ENCODE assay signal across 1 cellular context in the genomic region with DNA sequence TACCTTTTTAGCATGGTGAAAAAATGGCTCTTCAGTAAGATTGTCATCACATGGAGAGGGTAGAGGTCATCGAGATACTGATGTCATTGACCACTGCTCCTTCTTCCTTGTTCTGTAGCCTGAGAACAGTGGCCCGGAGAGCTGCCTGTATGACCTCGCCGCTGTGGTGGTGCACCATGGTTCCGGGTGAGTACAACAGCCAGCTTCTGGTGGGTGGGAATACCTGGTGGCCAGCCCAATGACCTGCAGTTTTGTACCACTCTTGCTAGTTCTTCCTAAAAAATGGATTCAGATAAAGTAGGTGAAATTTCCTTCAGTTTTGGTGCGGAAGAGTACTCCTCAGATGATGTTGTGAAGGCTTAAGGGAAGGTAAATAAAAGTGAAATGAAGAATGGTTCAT.
TF ChIP-seq lines count a peak whose summit lies in the region.

No MANE protein-coding gene starts in this region.

TF ChIP-seq in K562, 482 proteins besides CTCF, POLR2A, EP300 and RAD21 (continued from another document):
- TF ChIP-seq, protein P1, sequence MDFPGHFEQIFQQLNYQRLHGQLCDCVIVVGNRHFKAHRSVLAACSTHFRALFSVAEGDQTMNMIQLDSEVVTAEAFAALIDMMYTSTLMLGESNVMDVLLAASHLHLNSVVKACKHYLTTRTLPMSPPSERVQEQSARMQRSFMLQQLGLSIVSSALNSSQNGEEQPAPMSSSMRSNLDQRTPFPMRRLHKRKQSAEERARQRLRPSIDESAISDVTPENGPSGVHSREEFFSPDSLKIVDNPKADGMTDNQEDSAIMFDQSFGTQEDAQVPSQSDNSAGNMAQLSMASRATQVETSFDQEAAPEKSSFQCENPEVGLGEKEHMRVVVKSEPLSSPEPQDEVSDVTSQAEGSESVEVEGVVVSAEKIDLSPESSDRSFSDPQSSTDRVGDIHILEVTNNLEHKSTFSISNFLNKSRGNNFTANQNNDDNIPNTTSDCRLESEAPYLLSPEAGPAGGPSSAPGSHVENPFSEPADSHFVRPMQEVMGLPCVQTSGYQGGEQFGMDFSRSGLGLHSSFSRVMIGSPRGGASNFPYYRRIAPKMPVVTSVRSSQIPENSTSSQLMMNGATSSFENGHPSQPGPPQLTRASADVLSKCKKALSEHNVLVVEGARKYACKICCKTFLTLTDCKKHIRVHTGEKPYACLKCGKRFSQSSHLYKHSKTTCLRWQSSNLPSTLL (IDR thresholded peaks at IDR 0.05): no peak
- TF ChIP-seq KDM1A (IDR thresholded peaks at IDR 0.05): no peak
- TF ChIP-seq, protein P2, sequence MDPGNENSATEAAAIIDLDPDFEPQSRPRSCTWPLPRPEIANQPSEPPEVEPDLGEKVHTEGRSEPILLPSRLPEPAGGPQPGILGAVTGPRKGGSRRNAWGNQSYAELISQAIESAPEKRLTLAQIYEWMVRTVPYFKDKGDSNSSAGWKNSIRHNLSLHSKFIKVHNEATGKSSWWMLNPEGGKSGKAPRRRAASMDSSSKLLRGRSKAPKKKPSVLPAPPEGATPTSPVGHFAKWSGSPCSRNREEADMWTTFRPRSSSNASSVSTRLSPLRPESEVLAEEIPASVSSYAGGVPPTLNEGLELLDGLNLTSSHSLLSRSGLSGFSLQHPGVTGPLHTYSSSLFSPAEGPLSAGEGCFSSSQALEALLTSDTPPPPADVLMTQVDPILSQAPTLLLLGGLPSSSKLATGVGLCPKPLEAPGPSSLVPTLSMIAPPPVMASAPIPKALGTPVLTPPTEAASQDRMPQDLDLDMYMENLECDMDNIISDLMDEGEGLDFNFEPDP (CRISPR knock-in tag; IDR thresholded peaks at IDR 0.05): no peak
- TF ChIP-seq, protein P3, sequence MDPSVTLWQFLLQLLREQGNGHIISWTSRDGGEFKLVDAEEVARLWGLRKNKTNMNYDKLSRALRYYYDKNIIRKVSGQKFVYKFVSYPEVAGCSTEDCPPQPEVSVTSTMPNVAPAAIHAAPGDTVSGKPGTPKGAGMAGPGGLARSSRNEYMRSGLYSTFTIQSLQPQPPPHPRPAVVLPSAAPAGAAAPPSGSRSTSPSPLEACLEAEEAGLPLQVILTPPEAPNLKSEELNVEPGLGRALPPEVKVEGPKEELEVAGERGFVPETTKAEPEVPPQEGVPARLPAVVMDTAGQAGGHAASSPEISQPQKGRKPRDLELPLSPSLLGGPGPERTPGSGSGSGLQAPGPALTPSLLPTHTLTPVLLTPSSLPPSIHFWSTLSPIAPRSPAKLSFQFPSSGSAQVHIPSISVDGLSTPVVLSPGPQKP (CRISPR knock-in tag; IDR thresholded peaks at IDR 0.05): no peak
- TF ChIP-seq ARHGAP35 (IDR thresholded peaks at IDR 0.05; ENCODE audit: partially characterized antibody): no peak
- no peak for TF ChIP-seq STAT5A (IDR thresholded peaks at IDR 0.05; ENCODE audit: borderline replicate concordance, low read length)
